Comparison of ENCODE assay signal across 12 cellular contexts in genomic region chr10:13718820-13719219, GRCh38.
A peak's percentile ranks its signal among the peaks of the same experiment; 100 is the strongest.
DNase-seq lines count a peak whose midpoint lies in the region; ATAC-seq, FAIRE-seq and TF ChIP-seq lines count a peak whose summit lies in the region.
"Had no signal": no experiment of that assay in that cellular context is flagged by ENCODE, and none has a peak within 500 bp of the region (broad histone marks: within the 10 kb centered on the region; RNA-seq: fewer than 3 reads in every experiment).

No MANE protein-coding gene starts in this region.

- POLR2A ChIA-PET in activated B cell treated with CpG ODN at 0.5 μM for 24 hours (lab: Charles Lee): no interaction called here

- intact Hi-C loops in activated B cell treated with CpG ODN at 0.5 μM for 24 hours (cut with micrococcal nuclease): no loop called here
- intact Hi-C loops in kidney (cut with DNase I): no loop called here
- intact Hi-C loops in posterior cingulate gyrus (cut with DNase I): no loop called here

- no peak for FAIRE-seq in kidney (lab: Jason Lieb, UNC)
- FAIRE-seq: endometrium had no signal

- H3K9me3 ChIP-seq in kidney (ENCODE audit: control insufficient read depth in 1 of 2, low read length in 2 of 2) (no peaks in the 10 kb centered on the region), stomach smooth muscle (ENCODE audit: control insufficient read depth in 2 of 2, low read length in 2 of 2) (no peaks in the 10 kb centered on the region)

- peaks cover 15% of the 10 kb centered on the region for H3K4me1 Mint-ChIP-seq in activated B cell treated with CpG ODN at 0.5 μM for 24 hours
- H3K4me1 Mint-ChIP-seq: stimulated activated effector memory CD8-positive, alpha-beta T cell treated with anti-CD3 and anti-CD28 coated beads, Interleukin-12 subunit alpha, Interleukin-12 subunit beta, amount 100 ng/mL, for 72 hours had no signal

- H3K27ac Mint-ChIP-seq in activated B cell treated with CpG ODN at 0.5 μM for 24 hours: no peak overlapping the region
- H3K27ac Mint-ChIP-seq: stimulated activated effector memory CD8-positive, alpha-beta T cell treated with anti-CD3 and anti-CD28 coated beads, Interleukin-12 subunit alpha, Interleukin-12 subunit beta, amount 100 ng/mL, for 72 hours had no signal

- H3K27me3 Mint-ChIP-seq in activated B cell treated with CpG ODN at 0.5 μM for 24 hours: no peaks in the 10 kb centered on the region

- no peaks in the 10 kb centered on the region for H3K36me3 Mint-ChIP-seq in activated B cell treated with CpG ODN at 0.5 μM for 24 hours (ENCODE audit: low read depth)
- H3K36me3 Mint-ChIP-seq: stimulated activated effector memory CD8-positive, alpha-beta T cell treated with anti-CD3 and anti-CD28 coated beads, Interleukin-12 subunit alpha, Interleukin-12 subunit beta, amount 100 ng/mL, for 72 hours had no signal

- CTCF ChIA-PET in activated B cell treated with CpG ODN at 0.5 μM for 24 hours (lab: Charles Lee): interaction anchor here (1.2 kb wide), 1 partner anchor 59 kb away, joined by 3 read pairs; no protein-coding TSS in a partner anchor

- H3K9me3 Mint-ChIP-seq in activated B cell treated with CpG ODN at 0.5 μM for 24 hours: no peaks in the 10 kb centered on the region
- H3K9me3 Mint-ChIP-seq: stimulated activated effector memory CD8-positive, alpha-beta T cell treated with anti-CD3 and anti-CD28 coated beads, Interleukin-12 subunit alpha, Interleukin-12 subunit beta, amount 100 ng/mL, for 72 hours had no signal

- peak overlapping the region; percentile 74 to 88 for H3K27ac ChIP-seq in kidney (ENCODE audit: low read depth in 2 of 2, low read length in 2 of 2)
- peak overlapping the region; percentile 74 for H3K27ac ChIP-seq in stomach smooth muscle (ENCODE audit: low read length)

- ATAC-seq in activated B cell treated with CpG ODN at 0.5 μM for 24 hours (ENCODE audit: low read depth) (no peak), GM19351 (IDR thresholded peaks at IDR 0.05; ENCODE audit: unreplicated experiment) (no peak), GM19035 (IDR thresholded peaks at IDR 0.05; ENCODE audit: unreplicated experiment) (no peak)

- H3K9ac ChIP-seq in kidney (ENCODE audit: low read length in 2 of 2): peak overlapping the region; percentile 16 to 61
- no peak overlapping the region for H3K9ac ChIP-seq in stomach smooth muscle (ENCODE audit: low read length in 2 of 2)

- DNase-seq in HFF-Myc (ENCODE audit: extremely low read depth, low read depth) (no peak), activated B cell treated with CpG ODN at 0.5 μM for 24 hours (no peak), kidney (no peak), DMS79 (lab: John Stamatoyannopoulos, UW) (no peak), posterior cingulate gyrus (no peak)
- DNase-seq: activated CD4-positive, CD25-positive, alpha-beta regulatory T cell; activated gamma-delta T cell had no signal

- H3K27me3 ChIP-seq in stomach smooth muscle (ENCODE audit: control insufficient read depth in 1 of 2, insufficient read depth in 2 of 2, low read length in 2 of 2): no peaks in the 10 kb centered on the region

- peak overlapping the region; percentile 27; the same call in 1 of the 2 replicates for H3K4me3 ChIP-seq in HFF-Myc (replicated peaks; ENCODE audit: low read depth, low read length)
- peak overlapping the region; percentile 59 to 65 for H3K4me3 ChIP-seq in kidney (ENCODE audit: low read length in 2 of 2)
- H3K4me3 ChIP-seq in stomach smooth muscle (ENCODE audit: low read length in 2 of 2): peak overlapping the region; percentile 56 to 74

- TF ChIP-seq CTCF in HFF-Myc (IDR thresholded peaks at IDR 0.05; ENCODE audit: low read depth, low read length, missing control alignments): no peak
- TF ChIP-seq CTCF in activated B cell treated with CpG ODN at 0.5 μM for 24 hours (IDR thresholded peaks at IDR 0.05): no peak
- TF ChIP-seq CTCF in kidney (IDR thresholded peaks at IDR 0.05; ENCODE audit: borderline replicate concordance, extremely low read depth, insufficient read depth): no peak

- no peaks in the 10 kb centered on the region for H3K36me3 ChIP-seq in kidney (ENCODE audit: control insufficient read depth in 1 of 2, insufficient read depth in 2 of 2, low read length in 2 of 2)
- H3K36me3 ChIP-seq in stomach smooth muscle (ENCODE audit: control insufficient read depth in 2 of 2, insufficient read depth in 2 of 2, low read length in 2 of 2): no peaks in the 10 kb centered on the region

- H3K4me1 ChIP-seq in kidney (ENCODE audit: control insufficient read depth in 1 of 2, insufficient read depth in 1 of 2, low read depth in 1 of 2, low read length in 2 of 2) (peaks cover 20 to 25% of the 10 kb centered on the region in 2 donors), stomach smooth muscle (ENCODE audit: control insufficient read depth, insufficient read depth, low read length) (peaks cover 20% of the 10 kb centered on the region)

- H3K4me3 Mint-ChIP-seq in activated B cell treated with CpG ODN at 0.5 μM for 24 hours: peak overlapping the region; percentile 75

Comparison
In these comparisons a context has a peak if more than half of its experiments do, and no peak if none do; other contexts are left out.
1. H3K9ac ChIP-seq: peak in kidney (2 of 2); none in stomach smooth muscle (0 of 2).
2. Peak in every context shown above with its lines, with median percentiles within 50 percentile points of each other: H3K4me3 ChIP-seq.